8 cellular contexts compared by ENCODE assay signal in the genomic region with DNA sequence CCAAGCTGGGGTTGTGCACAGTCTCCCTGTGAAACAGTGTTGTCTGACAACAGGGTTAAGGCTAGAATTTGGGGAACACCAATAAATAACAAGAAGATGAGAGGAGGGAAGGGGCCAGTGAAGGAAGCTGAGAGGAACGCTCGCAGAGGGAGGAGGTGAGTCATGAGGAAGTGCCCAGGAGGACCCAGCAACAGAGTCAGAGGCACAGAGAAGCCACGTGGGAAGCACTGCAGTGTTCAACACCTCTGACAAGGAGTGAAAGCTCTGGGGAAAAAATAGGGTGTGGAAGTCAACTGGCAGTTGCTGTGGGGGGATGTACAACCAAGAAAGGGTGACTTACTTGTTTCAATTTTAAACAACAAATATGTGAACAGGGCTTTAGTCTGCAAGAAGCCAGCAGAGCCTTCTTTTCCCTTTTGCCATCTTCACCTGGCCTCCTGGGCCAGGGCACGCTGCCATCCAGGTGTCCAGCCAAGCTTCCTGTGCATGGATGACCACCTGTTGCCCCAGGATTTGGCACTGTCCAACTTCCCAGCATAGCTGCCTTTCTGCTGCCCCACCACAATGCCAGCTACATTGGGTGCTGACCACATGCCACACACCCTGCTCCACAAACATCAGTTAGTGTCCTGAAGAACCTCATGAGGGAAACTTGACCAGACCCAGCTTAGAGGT.
DNase-seq lines count a peak whose midpoint lies in the region; ATAC-seq and TF ChIP-seq lines count a peak whose summit lies in the region.

No MANE protein-coding gene starts in this region.

- CTCF ChIA-PET in AG04450 (lab: Charles Lee): interaction anchor here (0.6 to 1.8 kb wide), 2 partner anchors 14 to 40 kb away, joined by 3 to 4 read pairs; no protein-coding TSS in a partner anchor

- H3K9me3 ChIP-seq in AG04450 (ENCODE audit: control insufficient read depth, insufficient read depth, low read length): no peaks in the 10 kb centered on the region
- no peaks in the 10 kb centered on the region for H3K9me3 ChIP-seq in vagina

- H3K4me3 ChIP-seq in AG04450 (ENCODE audit: low read depth, low read length) (no peak overlapping the region), vagina (no peak overlapping the region)

- in situ Hi-C loops in KBM-7 (cut with MboI; ENCODE audit: low pct_unique_long_range_greater_than_20kb, low sequenced_read_pairs): no loop called here

- peaks cover 13% of the 10 kb centered on the region for H3K27me3 Mint-ChIP-seq in endothelial cell (ENCODE audit: unreplicated experiment)

- DNase-seq in AG04450 (ENCODE audit: low read depth, low spot score) (no peak), GM20000 (ENCODE audit: low spot score) (peak; percentile 64), KBM-7 (peak; percentile 46), endothelial cell (ENCODE audit: low spot score) (no peak), vagina (ENCODE audit: extremely low spot score in 2 of 2) (no peak)
- DNase-seq in activated CD4-positive, alpha-beta T cell treated with anti-CD3 and anti-CD28 coated beads, Interleukin-2, amount 50 U/mL, for 48 hours: peak; percentile 73 to 80
- DNase-seq in stimulated activated CD4-positive, alpha-beta T cell treated with anti-CD3 and anti-CD28 coated beads, Interleukin-2, amount 100 ng/mL, for 48 hours: peak; percentile 57 to 60

- H3K9me3 Mint-ChIP-seq in endothelial cell (ENCODE audit: unreplicated experiment): no peaks in the 10 kb centered on the region

- H3K27ac ChIP-seq in AG04450 (ENCODE audit: low read depth, low read length): peak overlapping the region; percentile 57
- no peak overlapping the region for H3K27ac ChIP-seq in vagina

- intact Hi-C loops in vagina (cut with DNase I): no loop called here

- H3K27me3 ChIP-seq in AG04450 (ENCODE audit: control insufficient read depth, insufficient read depth, low read length) (no peaks in the 10 kb centered on the region), vagina (no peaks in the 10 kb centered on the region)

- ATAC-seq in HG02840 (IDR thresholded peaks at IDR 0.05; ENCODE audit: low FRiP score, unreplicated experiment): no peak

- H3K4me1 ChIP-seq in vagina: peaks cover 21% of the 10 kb centered on the region

- peaks cover 24% of the 10 kb centered on the region for H3K4me1 Mint-ChIP-seq in endothelial cell (ENCODE audit: unreplicated experiment)

- H3K36me3 ChIP-seq in vagina: no peaks in the 10 kb centered on the region

- peaks cover 18% of the 10 kb centered on the region for H3K36me3 Mint-ChIP-seq in endothelial cell (ENCODE audit: low read depth, unreplicated experiment)

- TF ChIP-seq CTCF in AG04450 (IDR thresholded peaks at IDR 0.05; ENCODE audit: low read depth, low read length) (no peak), GM20000 (IDR thresholded peaks at IDR 0.05; ENCODE audit: extremely low read depth, missing control alignments) (no peak), endothelial cell (IDR thresholded peaks at IDR 0.05; ENCODE audit: unreplicated experiment) (no peak), vagina (IDR thresholded peaks at IDR 0.05) (no peak)

- no peak overlapping the region for H3K4me3 Mint-ChIP-seq in endothelial cell (ENCODE audit: unreplicated experiment)

- H3K27ac Mint-ChIP-seq in endothelial cell (ENCODE audit: unreplicated experiment): peak overlapping the region; percentile 38

- POLR2A ChIA-PET in AG04450 (lab: Yijun Ruan, JAX): no interaction called here

- TF ChIP-seq POLR2A in vagina (IDR thresholded peaks at IDR 0.05): no peak

Comparison
In these comparisons a context has a peak if more than half of its experiments do, and no peak if none do; other contexts are left out.
1. DNase-seq: peak in GM20000 (single experiment), KBM-7 (single experiment), activated CD4-positive, alpha-beta T cell treated with anti-CD3 and anti-CD28 coated beads, Interleukin-2, amount 50 U/mL, for 48 hours (2 of 2) and stimulated activated CD4-positive, alpha-beta T cell treated with anti-CD3 and anti-CD28 coated beads, Interleukin-2, amount 100 ng/mL, for 48 hours (2 of 2); none in AG04450 (single experiment), endothelial cell (single experiment) and vagina (0 of 2).